Comparison of ENCODE assay signal across 2 cellular contexts in genomic region chr4:73902038-73902637, GRCh38.
TF ChIP-seq lines count a peak whose summit lies in the region.

No MANE protein-coding gene starts in this region.

TF ChIP-seq in GM23338, 12 proteins besides CTCF, POLR2A, EP300 and RAD21:
- TF ChIP-seq ZNF114 (CRISPR knock-in tag; IDR thresholded peaks at IDR 0.05) = no peak
- TF ChIP-seq POLR2AphosphoS5 (IDR thresholded peaks at IDR 0.05; ENCODE audit: low read depth) = no peak
- no peak for TF ChIP-seq EZH2 (IDR thresholded peaks at IDR 0.05; ENCODE audit: low read depth, unreplicated experiment)
- TF ChIP-seq STAT1 (IDR thresholded peaks at IDR 0.05; ENCODE audit: unreplicated experiment) = no peak
- TF ChIP-seq, protein P1, sequence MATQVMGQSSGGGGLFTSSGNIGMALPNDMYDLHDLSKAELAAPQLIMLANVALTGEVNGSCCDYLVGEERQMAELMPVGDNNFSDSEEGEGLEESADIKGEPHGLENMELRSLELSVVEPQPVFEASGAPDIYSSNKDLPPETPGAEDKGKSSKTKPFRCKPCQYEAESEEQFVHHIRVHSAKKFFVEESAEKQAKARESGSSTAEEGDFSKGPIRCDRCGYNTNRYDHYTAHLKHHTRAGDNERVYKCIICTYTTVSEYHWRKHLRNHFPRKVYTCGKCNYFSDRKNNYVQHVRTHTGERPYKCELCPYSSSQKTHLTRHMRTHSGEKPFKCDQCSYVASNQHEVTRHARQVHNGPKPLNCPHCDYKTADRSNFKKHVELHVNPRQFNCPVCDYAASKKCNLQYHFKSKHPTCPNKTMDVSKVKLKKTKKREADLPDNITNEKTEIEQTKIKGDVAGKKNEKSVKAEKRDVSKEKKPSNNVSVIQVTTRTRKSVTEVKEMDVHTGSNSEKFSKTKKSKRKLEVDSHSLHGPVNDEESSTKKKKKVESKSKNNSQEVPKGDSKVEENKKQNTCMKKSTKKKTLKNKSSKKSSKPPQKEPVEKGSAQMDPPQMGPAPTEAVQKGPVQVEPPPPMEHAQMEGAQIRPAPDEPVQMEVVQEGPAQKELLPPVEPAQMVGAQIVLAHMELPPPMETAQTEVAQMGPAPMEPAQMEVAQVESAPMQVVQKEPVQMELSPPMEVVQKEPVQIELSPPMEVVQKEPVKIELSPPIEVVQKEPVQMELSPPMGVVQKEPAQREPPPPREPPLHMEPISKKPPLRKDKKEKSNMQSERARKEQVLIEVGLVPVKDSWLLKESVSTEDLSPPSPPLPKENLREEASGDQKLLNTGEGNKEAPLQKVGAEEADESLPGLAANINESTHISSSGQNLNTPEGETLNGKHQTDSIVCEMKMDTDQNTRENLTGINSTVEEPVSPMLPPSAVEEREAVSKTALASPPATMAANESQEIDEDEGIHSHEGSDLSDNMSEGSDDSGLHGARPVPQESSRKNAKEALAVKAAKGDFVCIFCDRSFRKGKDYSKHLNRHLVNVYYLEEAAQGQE (IDR thresholded peaks at IDR 0.05; ENCODE audit: unreplicated experiment) = no peak

TF ChIP-seq in H1, 55 proteins besides CTCF, POLR2A, EP300 and RAD21:
- TF ChIP-seq SIN3A (conservative IDR thresholded peaks at IDR 0.05 in 1 of 2, IDR thresholded peaks at IDR 0.05 in 1 of 2; ENCODE audit: low read depth in 1 of 2, low read length in 2 of 2) = no peak
- TF ChIP-seq PHF8 (conservative IDR thresholded peaks at IDR 0.05; ENCODE audit: low read depth, low read length) = no peak
- TF ChIP-seq MAFK (IDR thresholded peaks at IDR 0.05; ENCODE audit: low read depth, low read length) = no peak
- TF ChIP-seq EGR1 (IDR thresholded peaks at IDR 0.05; ENCODE audit: borderline replicate concordance, low read depth, low read length) = no peak
- no peak for TF ChIP-seq CBX5 (IDR thresholded peaks at IDR 0.05; ENCODE audit: low read depth, low read length)
- no peak for TF ChIP-seq SIX5 (IDR thresholded peaks at IDR 0.05; ENCODE audit: low read depth, low read length)
- no peak for TF ChIP-seq ASH2L (IDR thresholded peaks at IDR 0.05; ENCODE audit: low read length)
- no peak for TF ChIP-seq TBP (IDR thresholded peaks at IDR 0.05; ENCODE audit: low read depth, low read length)
- TF ChIP-seq GABPA (IDR thresholded peaks at IDR 0.05; ENCODE audit: borderline replicate concordance, insufficient read depth, low read length) = no peak
- TF ChIP-seq RBBP5 (IDR thresholded peaks at IDR 0.05; ENCODE audit: borderline replicate concordance, low read depth, low read length) = no peak
- TF ChIP-seq KDM4A (IDR thresholded peaks at IDR 0.05; ENCODE audit: low read depth, low read length, severe bottlenecking) = no peak
- TF ChIP-seq, protein P2, sequence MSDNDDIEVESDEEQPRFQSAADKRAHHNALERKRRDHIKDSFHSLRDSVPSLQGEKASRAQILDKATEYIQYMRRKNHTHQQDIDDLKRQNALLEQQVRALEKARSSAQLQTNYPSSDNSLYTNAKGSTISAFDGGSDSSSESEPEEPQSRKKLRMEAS (IDR thresholded peaks at IDR 0.05) = no peak
- TF ChIP-seq TEAD4 (IDR thresholded peaks at IDR 0.05; ENCODE audit: low read depth, low read length) = no peak
- TF ChIP-seq YY1 (IDR thresholded peaks at IDR 0.05; ENCODE audit: low read depth, low read length) = no peak
- TF ChIP-seq SP1 (IDR thresholded peaks at IDR 0.05; ENCODE audit: low read depth, low read length) = no peak
- no peak for TF ChIP-seq BCL11A (IDR thresholded peaks at IDR 0.05; ENCODE audit: low read depth in 2 of 2, low read length in 2 of 2)
- no peak for TF ChIP-seq CHD1 (IDR thresholded peaks at IDR 0.05; ENCODE audit: low read depth, low read length)
- TF ChIP-seq SP4 (IDR thresholded peaks at IDR 0.05; ENCODE audit: low read length) = no peak
- TF ChIP-seq KDM1A (IDR thresholded peaks at IDR 0.05; ENCODE audit: borderline replicate concordance, low read length) = no peak
- no peak for TF ChIP-seq RXRA (IDR thresholded peaks at IDR 0.05; ENCODE audit: insufficient read depth, low read depth, low read length)
TF ChIP-seq in H1: peak in this region for 0.
